In genomic region chr20:327041-327945, GRCh38 we compare ENCODE assay signal across 8 cellular contexts. TPM values are rescaled to one million over a fixed set of nuclear protein-coding genes. Genes with fewer than 3 reads are reported as not detected.
DNase-seq lines count a peak whose midpoint lies in the region; ATAC-seq and TF ChIP-seq lines count a peak whose summit lies in the region.

No MANE protein-coding gene starts in this region.

- no peaks in the 10 kb centered on the region for H3K27me3 Mint-ChIP-seq in naive thymus-derived CD8-positive, alpha-beta T cell
- H3K27me3 Mint-ChIP-seq in stimulated activated naive CD8-positive, alpha-beta T cell treated with anti-CD3 and anti-CD28 coated beads, Interleukin-15, amount 100 ng/mL, for 72 hours, result no peaks in the 10 kb centered on the region

- DNase-seq in GM03348 (ENCODE audit: low spot score) (peak; percentile 97), LNCaP clone FGC (ENCODE audit: low read depth) (no peak), RPMI8226 (peak; percentile 83), activated gamma-delta T cell (lab: John Stamatoyannopoulos, UW) (peak; percentile 42), fibroblast of pulmonary artery (ENCODE audit: low read depth) (peak; percentile 92)
- peak; percentile 71 to 94 (median 89) for DNase-seq in naive thymus-derived CD8-positive, alpha-beta T cell
- DNase-seq in stimulated activated naive CD8-positive, alpha-beta T cell treated with anti-CD3 and anti-CD28 coated beads, Interleukin-15, amount 100 ng/mL, for 72 hours, result peak; percentile 83 to 86

- peak overlapping the region; percentile 69 to 91 (median 82) for H3K4me3 Mint-ChIP-seq in naive thymus-derived CD8-positive, alpha-beta T cell
- H3K4me3 Mint-ChIP-seq in stimulated activated naive CD8-positive, alpha-beta T cell treated with anti-CD3 and anti-CD28 coated beads, Interleukin-15, amount 100 ng/mL, for 72 hours, result peak overlapping the region; percentile 91 to 95

- no peaks in the 10 kb centered on the region for H3K36me3 Mint-ChIP-seq in naive thymus-derived CD8-positive, alpha-beta T cell

- peak; percentile 24 to 38 for ATAC-seq in naive thymus-derived CD8-positive, alpha-beta T cell
- peak; percentile 27 for ATAC-seq in stimulated activated naive CD8-positive, alpha-beta T cell treated with anti-CD3 and anti-CD28 coated beads, Interleukin-15, amount 100 ng/mL, for 72 hours
- ATAC-seq in GM19328 (IDR thresholded peaks at IDR 0.05; ENCODE audit: unreplicated experiment), result no peak

- POLR2A ChIA-PET in naive thymus-derived CD8-positive, alpha-beta T cell (lab: Charles Lee), result interaction anchor here (1.2 to 5.5 kb wide), 4 partner anchors 10 to 216 kb away, joined by 4 to 140 read pairs (median 5); partner anchors contain the start of genes CSNK2A1 and ZCCHC3

- H3K4me3 ChIP-seq in LNCaP clone FGC (ENCODE audit: low read depth, low read length) (peak overlapping the region; percentile 86), fibroblast of pulmonary artery (replicated peaks; ENCODE audit: low read depth, low read length) (peak overlapping the region; percentile 71)

- H3K9me3 Mint-ChIP-seq in naive thymus-derived CD8-positive, alpha-beta T cell, result no peaks in the 10 kb centered on the region
- no peaks in the 10 kb centered on the region for H3K9me3 Mint-ChIP-seq in stimulated activated naive CD8-positive, alpha-beta T cell treated with anti-CD3 and anti-CD28 coated beads, Interleukin-15, amount 100 ng/mL, for 72 hours

- H3K4me1 Mint-ChIP-seq in naive thymus-derived CD8-positive, alpha-beta T cell, result peaks cover 14 to 47% (median 43%) of the 10 kb centered on the region in 4 donors
- peaks cover 47% of the 10 kb centered on the region for H3K4me1 Mint-ChIP-seq in stimulated activated naive CD8-positive, alpha-beta T cell treated with anti-CD3 and anti-CD28 coated beads, Interleukin-15, amount 100 ng/mL, for 72 hours

- H3K27ac Mint-ChIP-seq in naive thymus-derived CD8-positive, alpha-beta T cell, result peak overlapping the region; percentile 76 to 98 (median 87)
- H3K27ac Mint-ChIP-seq in stimulated activated naive CD8-positive, alpha-beta T cell treated with anti-CD3 and anti-CD28 coated beads, Interleukin-15, amount 100 ng/mL, for 72 hours, result peak overlapping the region; percentile 93

- TF ChIP-seq CTCF in LNCaP clone FGC (IDR thresholded peaks at IDR 0.05; ENCODE audit: control insufficient read depth, extremely low read depth, insufficient read depth), result no peak
- TF ChIP-seq CTCF in fibroblast of pulmonary artery (IDR thresholded peaks at IDR 0.05; ENCODE audit: low read length, missing control alignments), result no peak

RNA-seq across cellular contexts. Expression of gene SOX12, which starts 1.9 kb away (rescaled TPM):
- total RNA-seq in naive thymus-derived CD8-positive, alpha-beta T cell, result 10 to 100 TPM; 19.8 to 21.7 TPM
- polyA plus RNA-seq in naive thymus-derived CD8-positive, alpha-beta T cell, result 1 to 10 TPM; 1.3 to 2.1 (median 2.0) TPM

RNA-seq across cellular contexts. Expression of gene NRSN2, which starts 19.6 kb away (rescaled TPM):
- total RNA-seq in naive thymus-derived CD8-positive, alpha-beta T cell, result 1 to 10 TPM; 1.2 to 1.6 TPM
- 1 to 10 TPM; 1.7 to 3.6 (median 2.6) TPM for polyA plus RNA-seq in naive thymus-derived CD8-positive, alpha-beta T cell

RNA-seq across cellular contexts. Expression of gene ZCCHC3, which starts 29.9 kb away (rescaled TPM):
- total RNA-seq in naive thymus-derived CD8-positive, alpha-beta T cell, result 10 to 100 TPM; 29.6 to 29.7 TPM
- 10 to 100 TPM in 1 of 3 donors, 1 to 10 TPM in 2; 6.9 to 13.9 (median 7.5) TPM for polyA plus RNA-seq in naive thymus-derived CD8-positive, alpha-beta T cell

RNA-seq across cellular contexts. Expression of gene C20orf96, which starts 36.7 kb away (rescaled TPM):
- 1 to 10 TPM; 4.7 to 5.7 TPM for total RNA-seq in naive thymus-derived CD8-positive, alpha-beta T cell
- polyA plus RNA-seq in naive thymus-derived CD8-positive, alpha-beta T cell, result under 1 TPM; 0.46 to 0.80 (median 0.67) TPM

RNA-seq across cellular contexts. Expression of gene TRIB3, which starts 53.3 kb away (rescaled TPM):
- total RNA-seq in naive thymus-derived CD8-positive, alpha-beta T cell, result 1 to 10 TPM; 8.7 to 8.9 TPM
- 1 to 10 TPM; 5.5 to 6.5 (median 6.2) TPM for polyA plus RNA-seq in naive thymus-derived CD8-positive, alpha-beta T cell
